Comparison of ENCODE assay signal across 8 cellular contexts in the genomic region with DNA sequence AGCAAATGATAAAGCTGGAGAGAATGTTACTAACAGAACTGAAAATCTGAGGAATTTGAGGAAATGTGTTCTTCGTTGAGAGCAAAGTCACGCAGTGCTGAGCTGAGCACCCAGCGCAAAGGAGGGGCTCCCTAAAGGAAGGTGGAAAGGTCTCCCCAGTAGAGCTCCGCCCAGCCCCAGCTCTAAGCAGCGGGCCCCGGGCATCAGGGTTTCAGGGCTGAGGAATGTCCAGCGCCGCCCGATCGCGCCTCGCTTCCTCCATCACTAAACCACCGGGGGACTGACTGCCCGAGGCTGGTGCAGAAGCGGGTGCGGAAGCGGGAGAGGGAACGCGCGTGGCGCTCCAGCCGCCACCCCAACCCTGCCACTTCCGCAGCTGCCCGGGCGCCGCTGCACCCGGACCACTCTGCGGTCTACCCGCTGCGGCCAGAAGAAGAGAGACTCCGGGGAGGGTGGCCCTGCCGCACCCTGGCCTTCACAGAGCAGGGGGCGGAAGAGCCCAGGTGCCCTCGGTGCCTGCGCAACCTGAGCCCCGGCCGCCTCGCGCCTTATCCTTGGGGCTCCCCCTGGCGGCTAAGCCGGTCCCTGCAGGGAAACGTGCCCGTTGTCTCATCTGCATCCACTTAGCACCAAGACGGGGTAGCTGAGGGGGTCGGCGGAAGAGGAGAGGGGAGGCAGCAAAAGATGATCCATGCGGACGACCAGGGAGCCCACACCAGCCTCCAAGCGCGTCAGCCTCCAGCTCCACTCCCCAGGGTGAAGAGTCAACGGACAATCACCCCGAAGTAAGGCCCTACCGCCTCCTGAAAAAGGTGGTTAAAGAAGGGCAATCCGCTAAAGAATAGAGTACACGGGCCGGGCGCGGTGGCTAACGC. TPM values are rescaled to one million over a fixed set of nuclear protein-coding genes. Genes with fewer than 3 reads are reported as not detected.
DNase-seq lines count a peak whose midpoint lies in the region; ATAC-seq, FAIRE-seq and TF ChIP-seq lines count a peak whose summit lies in the region.

No MANE protein-coding gene starts in this region.

- TF ChIP-seq POLR2A in suprapubic skin (IDR thresholded peaks at IDR 0.05), result no peak

- DNase-seq in D721Med (ENCODE audit: insufficient read length, low spot score) (peak; percentile 90), Kasumi-1 (lab: John Stamatoyannopoulos, UW) (peak; percentile 19 to 31), SHP77 treated with DMSO at 0.1 percent for 48 hours (lab: John Stamatoyannopoulos, UW) (peak; percentile 86), germinal center (ENCODE audit: low spot score) (peak; percentile 89), nucleus accumbens (lab: John Stamatoyannopoulos, UW) (peak in 50 of 56 donors; percentile 18 to 89 (median 62)), suprapubic skin (ENCODE audit: low spot score in 2 of 2) (peak; percentile 90 to 93)
- DNase-seq in activated naive CD4-positive, alpha-beta T cell (lab: John Stamatoyannopoulos, UW), result peak; percentile 94 to 97 (median 96)

- no peak for TF ChIP-seq EP300 in suprapubic skin (IDR thresholded peaks at IDR 0.05)

- H3K27me3 ChIP-seq in suprapubic skin, result peaks cover 8% of the 10 kb centered on the region

- no peak for FAIRE-seq in D721Med (lab: Jason Lieb, UNC)

- no peaks in the 10 kb centered on the region for H3K9me3 ChIP-seq in suprapubic skin

- H3K4me3 ChIP-seq in suprapubic skin, result peak overlapping the region; percentile 74

- peak; percentile 55 for TF ChIP-seq CTCF in D721Med (IDR thresholded peaks at IDR 0.05; ENCODE audit: insufficient read depth, missing control alignments)
- TF ChIP-seq CTCF in suprapubic skin (IDR thresholded peaks at IDR 0.05), result peak; percentile 74 to 92

- peak; percentile 72 for ATAC-seq in GM21390 (IDR thresholded peaks at IDR 0.05; ENCODE audit: unreplicated experiment)

- H3K36me3 ChIP-seq in suprapubic skin, result no peaks in the 10 kb centered on the region

- H3K27ac ChIP-seq in suprapubic skin, result no peak overlapping the region

- peaks cover 18% of the 10 kb centered on the region for H3K4me1 ChIP-seq in suprapubic skin

- 8% methylated on average over 30 of the region's 59 CpGs for WGBS in suprapubic skin

RNA-seq across cellular contexts. Expression of a gene that starts 12.4 kb away (rescaled TPM):
- not detected for total RNA-seq in suprapubic skin

RNA-seq across cellular contexts. Expression of a gene that starts 48.8 kb away (rescaled TPM):
- 100 to 1,000 TPM in 1 of 4 donors, 10 to 100 TPM in 3; 44.8 to 156 (median 78.1) TPM for total RNA-seq in suprapubic skin

RNA-seq across cellular contexts. Expression of a gene that starts 58.0 kb away (rescaled TPM):
- total RNA-seq in suprapubic skin, result 10 to 100 TPM; 23.7 to 57.0 (median 30.8) TPM

RNA-seq across cellular contexts. Expression of a gene that starts 58.3 kb away (rescaled TPM):
- 10 to 100 TPM; 39.4 to 64.1 (median 46.2) TPM for total RNA-seq in suprapubic skin

Comparison
In these comparisons a context has a peak if more than half of its experiments do, and no peak if none do; other contexts are left out.
1. DNase-seq: peak in every context shown above with its lines; median percentile 96 in activated naive CD4-positive, alpha-beta T cell; 92 in suprapubic skin; 90 in D721Med; 89 in germinal center; 86 in SHP77 treated with DMSO at 0.1 percent for 48 hours; 62 in nucleus accumbens; 25 in Kasumi-1.